2 cellular contexts compared by ENCODE assay signal in the genomic region with DNA sequence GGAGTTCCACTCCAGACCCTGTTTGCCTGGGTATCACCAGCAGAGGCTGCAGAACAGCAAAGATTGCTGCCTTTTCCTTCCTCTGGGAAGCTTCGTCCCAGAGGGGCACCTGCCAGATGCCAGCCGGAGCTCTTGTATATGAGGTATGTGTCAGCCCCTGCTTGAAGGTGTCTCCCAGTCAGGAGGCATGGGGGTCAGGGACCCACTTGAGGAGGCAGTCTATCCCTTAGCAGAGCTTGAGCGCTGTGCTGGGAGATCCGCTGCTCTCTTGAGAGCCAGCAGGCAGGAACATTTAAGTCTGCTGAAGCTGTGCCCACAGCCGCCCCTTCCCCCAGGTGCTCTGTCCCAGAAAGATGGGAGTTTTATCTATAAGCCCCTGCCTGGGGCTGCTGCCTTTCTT. TPM values are rescaled to one million over a fixed set of nuclear protein-coding genes. Genes with fewer than 3 reads are reported as not detected.
"Had no signal": no experiment of that assay in that cellular context is flagged by ENCODE, and none has a peak within 500 bp of the region (broad histone marks: within the 10 kb centered on the region; RNA-seq: fewer than 3 reads in every experiment).

No MANE protein-coding gene starts in this region.

RNA-seq across cellular contexts. Expression of a gene that starts 4.2 kb away (rescaled TPM):
- total RNA-seq: G401, GM12878 had no signal

RNA-seq across cellular contexts. Expression of a gene that starts 22.5 kb away (rescaled TPM):
- total RNA-seq: G401, GM12878 had no signal

RNA-seq across cellular contexts. Expression of a gene that starts 32.1 kb away (rescaled TPM):
- total RNA-seq: G401, GM12878 had no signal

RNA-seq across cellular contexts. Expression of a gene that starts 34.8 kb away (rescaled TPM):
- total RNA-seq: G401 had no signal
